25 cellular contexts compared by ENCODE assay signal in genomic region chr7:132488634-132489302, GRCh38.
DNase-seq lines count a peak whose midpoint lies in the region; ATAC-seq, FAIRE-seq and TF ChIP-seq lines count a peak whose summit lies in the region.
"Had no signal": no experiment of that assay in that cellular context is flagged by ENCODE, and none has a peak within 500 bp of the region (broad histone marks: within the 10 kb centered on the region; RNA-seq: fewer than 3 reads in every experiment).

No MANE protein-coding gene starts in this region.

- no peak for TF ChIP-seq CTCF in glutamatergic neuron (IDR thresholded peaks at IDR 0.05; ENCODE audit: partially characterized antibody, unreplicated experiment)

- CTCF ChIA-PET in activated CD4-positive, alpha-beta memory T cell treated with anti-CD3 and anti-CD28 coated beads, Interleukin-2, amount 10 ng/mL, durations not matched to agents 7 days and 5 days (lab: Charles Lee) = no interaction called here

- POLR2A ChIA-PET in activated CD4-positive, alpha-beta memory T cell treated with anti-CD3 and anti-CD28 coated beads, Interleukin-2, amount 10 ng/mL, durations not matched to agents 7 days and 5 days (lab: Charles Lee) = no interaction called here

- H3K9me3 ChIP-seq in SJCRH30 (replicated peaks) = no peaks in the 10 kb centered on the region
- H3K9me3 ChIP-seq: body of pancreas, psoas muscle had no signal

- peaks cover 30% of the 10 kb centered on the region for H3K4me1 Mint-ChIP-seq in glutamatergic neuron (ENCODE audit: low read depth, unreplicated experiment)
- peaks cover 14% of the 10 kb centered on the region for H3K4me1 Mint-ChIP-seq in activated CD4-positive, alpha-beta memory T cell treated with anti-CD3 and anti-CD28 coated beads, Interleukin-2, amount 10 ng/mL, durations not matched to agents 7 days and 5 days

- H3K27me3 Mint-ChIP-seq in glutamatergic neuron (ENCODE audit: unreplicated experiment) = peaks cover under 1% of the 10 kb centered on the region
- H3K27me3 Mint-ChIP-seq in activated CD4-positive, alpha-beta memory T cell treated with anti-CD3 and anti-CD28 coated beads, Interleukin-2, amount 10 ng/mL, durations not matched to agents 7 days and 5 days = peaks cover 9% of the 10 kb centered on the region

- peaks cover 9% of the 10 kb centered on the region for H3K36me3 Mint-ChIP-seq in glutamatergic neuron (ENCODE audit: unreplicated experiment)
- no peaks in the 10 kb centered on the region for H3K36me3 Mint-ChIP-seq in activated CD4-positive, alpha-beta memory T cell treated with anti-CD3 and anti-CD28 coated beads, Interleukin-2, amount 10 ng/mL, durations not matched to agents 7 days and 5 days (ENCODE audit: low read depth)
- H3K36me3 Mint-ChIP-seq: CD4-positive, CD25-positive, alpha-beta regulatory T cell; mesothelial cell of epicardium had no signal

- no peaks in the 10 kb centered on the region for H3K4me1 ChIP-seq in SJCRH30
- H3K4me1 ChIP-seq: psoas muscle had no signal

- peak; percentile 41 for ATAC-seq in left ventricle myocardium superior
- ATAC-seq: body of pancreas had no signal

- no peak overlapping the region for H3K27ac ChIP-seq in SJCRH30
- H3K27ac ChIP-seq: body of pancreas, psoas muscle had no signal

- H3K27me3 ChIP-seq in SJCRH30 = no peaks in the 10 kb centered on the region
- H3K27me3 ChIP-seq: body of pancreas had no signal

- peaks cover 4% of the 10 kb centered on the region for H3K9me3 Mint-ChIP-seq in glutamatergic neuron (ENCODE audit: unreplicated experiment)
- no peaks in the 10 kb centered on the region for H3K9me3 Mint-ChIP-seq in activated CD4-positive, alpha-beta memory T cell treated with anti-CD3 and anti-CD28 coated beads, Interleukin-2, amount 10 ng/mL, durations not matched to agents 7 days and 5 days
- H3K9me3 Mint-ChIP-seq: CD4-positive, CD25-positive, alpha-beta regulatory T cell; mesothelial cell of epicardium; neural crest cell had no signal

- no peak for TF ChIP-seq POLR2A in H54 (IDR thresholded peaks at IDR 0.05; ENCODE audit: low read depth, low read length)

- no peak overlapping the region for H3K4me3 ChIP-seq in SJCRH30
- H3K4me3 ChIP-seq: body of pancreas, psoas muscle had no signal

- DNase-seq in left ventricle myocardium superior (no peak), cardiac septum (ENCODE audit: low spot score) (no peak), SJCRH30 (peak; percentile 26 to 27), glutamatergic neuron (no peak), H54 (ENCODE audit: insufficient read length, low spot score) (no peak), HuH-7 (ENCODE audit: low spot score) (no peak)
- no peak for DNase-seq in stimulated activated CD4-positive, alpha-beta T cell treated with anti-CD3 and anti-CD28 coated beads, Interleukin-15, amount 100 ng/mL, for 24 hours
- DNase-seq in activated CD4-positive, alpha-beta memory T cell treated with anti-CD3 and anti-CD28 coated beads, Interleukin-2, amount 10 ng/mL, durations not matched to agents 7 days and 5 days = no peak
- DNase-seq: activated CD4-positive, alpha-beta T cell treated with anti-CD3 and anti-CD28 coated beads for 4 hours; activated CD8-positive, alpha-beta memory T cell treated with anti-CD3 and anti-CD28 coated beads, Interleukin-2, amount 50 U/mL, for 4 hours; activated gamma-delta T cell; CD4-positive, CD25-positive, alpha-beta regulatory T cell; DMS79; foreskin melanocyte; GOT3; KG1; left cardiac atrium; NCI-H1092 treated with DMSO at 0.1 percent for 48 hours; NCI-H2107; psoas muscle had no signal

- no peak for FAIRE-seq in H54 (lab: Jason Lieb, UNC)
- FAIRE-seq: colon, endometrium had no signal

- H3K27ac Mint-ChIP-seq in glutamatergic neuron (ENCODE audit: unreplicated experiment) = peak overlapping the region; percentile 42
- no peak overlapping the region for H3K27ac Mint-ChIP-seq in activated CD4-positive, alpha-beta memory T cell treated with anti-CD3 and anti-CD28 coated beads, Interleukin-2, amount 10 ng/mL, durations not matched to agents 7 days and 5 days
- H3K27ac Mint-ChIP-seq: mesothelial cell of epicardium had no signal

- no peaks in the 10 kb centered on the region for H3K36me3 ChIP-seq in SJCRH30

- H3K4me3 Mint-ChIP-seq in glutamatergic neuron (ENCODE audit: unreplicated experiment) = peak overlapping the region; percentile 14
- no peak overlapping the region for H3K4me3 Mint-ChIP-seq in activated CD4-positive, alpha-beta memory T cell treated with anti-CD3 and anti-CD28 coated beads, Interleukin-2, amount 10 ng/mL, durations not matched to agents 7 days and 5 days
- H3K4me3 Mint-ChIP-seq: CD4-positive, CD25-positive, alpha-beta regulatory T cell; mesothelial cell of epicardium; neural crest cell had no signal

- intact Hi-C loops in left ventricle myocardium superior (cut with micrococcal nuclease) (no loop called here), cardiac septum (cut with DNase I) (no loop called here)

Comparison
In these comparisons a context has a peak if more than half of its experiments do, and no peak if none do; other contexts are left out.
1. DNase-seq: peak in SJCRH30 (2 of 2); none in left ventricle myocardium superior (single experiment), cardiac septum (single experiment), glutamatergic neuron (single experiment), stimulated activated CD4-positive, alpha-beta T cell treated with anti-CD3 and anti-CD28 coated beads, Interleukin-15, amount 100 ng/mL, for 24 hours (single experiment), H54 (single experiment), activated CD4-positive, alpha-beta memory T cell treated with anti-CD3 and anti-CD28 coated beads, Interleukin-2, amount 10 ng/mL, durations not matched to agents 7 days and 5 days (single experiment) and HuH-7 (single experiment).